In the genomic region with DNA sequence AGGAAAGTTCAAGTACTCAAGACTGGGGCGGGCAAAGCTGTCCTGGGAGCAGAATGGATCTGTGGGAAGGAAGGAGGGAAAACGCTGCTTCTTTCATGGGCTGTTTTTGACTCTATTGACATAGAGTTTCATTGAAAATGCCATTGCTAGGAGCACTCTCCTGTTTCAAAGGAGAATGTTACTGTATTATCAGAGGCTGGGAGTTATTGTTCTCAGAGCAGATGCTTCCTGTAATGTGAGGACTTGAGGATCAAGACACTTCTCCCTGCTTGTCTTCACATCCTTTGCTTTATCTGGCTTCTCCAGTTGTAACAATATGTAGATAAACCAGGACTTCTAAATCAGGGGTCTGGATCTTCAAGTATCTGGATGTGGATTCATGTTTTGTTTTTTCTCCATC, we compare ENCODE assay signal across 18 cellular contexts. TPM values are rescaled to one million over a fixed set of nuclear protein-coding genes. Genes with fewer than 3 reads are reported as not detected.
A peak's percentile ranks its signal among the peaks of the same experiment; 100 is the strongest.
DNase-seq lines count a peak whose midpoint lies in the region; TF ChIP-seq lines count a peak whose summit lies in the region.
"Had no signal": no experiment of that assay in that cellular context is flagged by ENCODE, and none has a peak within 500 bp of the region (broad histone marks: within the 10 kb centered on the region; RNA-seq: fewer than 3 reads in every experiment).

No MANE protein-coding gene starts in this region.

- H2AFZ ChIP-seq in mammary epithelial cell (ENCODE audit: low read depth, low read length): no peak overlapping the region

- no peak for TF ChIP-seq POLR2A in breast epithelium (IDR thresholded peaks at IDR 0.05)

- H3K9ac ChIP-seq in mammary epithelial cell (ENCODE audit: insufficient read depth, low read length): peak overlapping the region; percentile 22

- H3K27me3 Mint-ChIP-seq in MCF 10A (ENCODE audit: insufficient read depth, unreplicated experiment): no peaks in the 10 kb centered on the region

- no peaks in the 10 kb centered on the region for H3K36me3 ChIP-seq in breast epithelium
- peaks cover 27% of the 10 kb centered on the region for H3K36me3 ChIP-seq in mammary epithelial cell (ENCODE audit: insufficient read depth, low read length)
- H3K36me3 ChIP-seq: BE2C had no signal

- no peak overlapping the region for H3K4me3 ChIP-seq in breast epithelium
- peak overlapping the region in 1 of 3 experiments; percentile 14 for H3K4me3 ChIP-seq in mammary epithelial cell (replicated peaks in 1 of 3; ENCODE audit: insufficient read depth in 1 of 3, low read depth in 2 of 3, low read length in 3 of 3)

- H3K9me3 ChIP-seq in breast epithelium: no peaks in the 10 kb centered on the region
- no peaks in the 10 kb centered on the region for H3K9me3 ChIP-seq in mammary epithelial cell (replicated peaks; ENCODE audit: insufficient read depth, low read length)
- H3K9me3 ChIP-seq: BE2C had no signal

- CTCF ChIA-PET in MCF 10A (lab: Yijun Ruan, JAX) (interaction anchor here (0.6 to 0.7 kb wide), 4 partner anchors 19 to 565 kb away, joined by 3 to 4 read pairs (median 3); no protein-coding TSS in a partner anchor), mammary epithelial cell (lab: Charles Lee; ENCODE audit: low non-redundant PET) (no interaction called here)

- dilution Hi-C loops in mammary epithelial cell (cut with HindIII; ENCODE audit: low sequenced_read_pairs): no loop called here

- peaks cover 67% of the 10 kb centered on the region for H3K79me2 ChIP-seq in mammary epithelial cell (ENCODE audit: insufficient read depth, low read length)

- H3K36me3 Mint-ChIP-seq in MCF 10A (ENCODE audit: insufficient read depth, unreplicated experiment): peaks cover 44% of the 10 kb centered on the region

- POLR2A ChIA-PET in MCF 10A (lab: Yijun Ruan, JAX): interaction anchor here (0.5 to 1.0 kb wide), 6 partner anchors 19 to 1219 kb away, joined by 3 to 5 read pairs (median 4); no protein-coding TSS in a partner anchor

- no peak for DNase-seq in MCF 10A (ENCODE audit: unreplicated experiment)
- no peak for DNase-seq in breast epithelium (ENCODE audit: low spot score in 2 of 2)
- no peak for DNase-seq in mammary epithelial cell
- DNase-seq in left kidney (ENCODE audit: low read depth, low spot score): peak; percentile 14
- DNase-seq in activated CD4-positive, alpha-beta T cell treated with anti-CD3 and anti-CD28 coated beads for 4 hours: no peak
- no peak for DNase-seq in H4 (ENCODE audit: low spot score)
- no peak for DNase-seq in SHP77 treated with DMSO at 0.1 percent for 48 hours (lab: John Stamatoyannopoulos, UW)
- no peak for DNase-seq in DMS153 treated with DMSO at 0.1 percent for 48 hours (lab: John Stamatoyannopoulos, UW; ENCODE audit: unreplicated experiment)
- DNase-seq: 8988T; BE2C; Calu3; CD4-positive, alpha-beta memory T cell; H9; NCI-H1048; NCI-H1694; NCI-H226; NCI-H524 treated with DMSO at 0.1 percent for 48 hours had no signal

- intact Hi-C loops in MCF 10A (cut with micrococcal nuclease): no loop called here
- intact Hi-C loops in breast epithelium (cut with DNase I; ENCODE audit: low total_unique reads): no loop called here
- intact Hi-C loops in mammary epithelial cell (cut with micrococcal nuclease): no loop called here

- H3K27me3 ChIP-seq in breast epithelium (no peaks in the 10 kb centered on the region), mammary epithelial cell (ENCODE audit: insufficient read depth, low read length) (no peaks in the 10 kb centered on the region)

- 100% methylated on average over 1 of the region's 2 CpGs for WGBS in mammary epithelial cell (ENCODE audit: low coverage, missing lambda C conversion rate)

- H3K4me1 ChIP-seq in breast epithelium (no peaks in the 10 kb centered on the region), mammary epithelial cell (ENCODE audit: insufficient read depth, low read length) (peaks cover 62% of the 10 kb centered on the region)
- H3K4me1 ChIP-seq: BE2C had no signal

- peaks cover 58% of the 10 kb centered on the region for H3K4me1 Mint-ChIP-seq in MCF 10A (ENCODE audit: insufficient read depth, unreplicated experiment)

- H4K20me1 ChIP-seq in mammary epithelial cell (ENCODE audit: insufficient read depth, low read length): no peaks in the 10 kb centered on the region

- BruUV-seq in MCF 10A (replicated peaks; lab: Mats Ljungman, UMichigan): no TSS peak
- no TSS peak for BruUV-seq in mammary epithelial cell (replicated peaks; lab: Mats Ljungman, UMichigan)

- peak overlapping the region; percentile 2 for H3K4me3 Mint-ChIP-seq in MCF 10A (ENCODE audit: unreplicated experiment)
- H3K4me3 Mint-ChIP-seq: CD4-positive, alpha-beta memory T cell; H9; IgD-negative memory B cell had no signal

- TF ChIP-seq CTCF in MCF 10A (IDR thresholded peaks at IDR 0.05; ENCODE audit: unreplicated experiment) (no peak), breast epithelium (IDR thresholded peaks at IDR 0.05) (no peak), mammary epithelial cell (conservative IDR thresholded peaks at IDR 0.05 in 1 of 2, IDR thresholded peaks at IDR 0.05 in 1 of 2; ENCODE audit: extremely low read depth in 1 of 2, insufficient read depth in 1 of 2, low read depth in 1 of 2, low read length in 2 of 2) (no peak)

- H3K4me2 ChIP-seq in mammary epithelial cell (ENCODE audit: insufficient read depth, low read depth, low read length): peak overlapping the region; percentile 47

- H3K27ac Mint-ChIP-seq in MCF 10A (ENCODE audit: low read depth, unreplicated experiment): peak overlapping the region; percentile 59
- H3K27ac Mint-ChIP-seq: CD4-positive, alpha-beta memory T cell; H9; IgD-negative memory B cell had no signal

- H3K27ac ChIP-seq in breast epithelium (no peak overlapping the region), mammary epithelial cell (ENCODE audit: insufficient read depth, low read depth, low read length) (peak overlapping the region; percentile 6)

- in situ Hi-C loops in mammary epithelial cell (cut with MboI; ENCODE audit: low sequenced_read_pairs in 2 of 2): no loop called here

- no peaks in the 10 kb centered on the region for H3K9me3 Mint-ChIP-seq in MCF 10A (ENCODE audit: unreplicated experiment)
- H3K9me3 Mint-ChIP-seq: CD4-positive, alpha-beta memory T cell; H9; IgD-negative memory B cell had no signal

RNA-seq across cellular contexts. Expression of gene CD109, which starts 3.7 kb away (rescaled TPM):
- total RNA-seq in MCF 10A (2022) (91.0 and 94.5 TPM in 2 replicates), breast epithelium (10 to 100 TPM; 10.2 to 16.8 (median 13.3) TPM), mammary epithelial cell (100 to 1,000 TPM in 1 of 2 donors, 10 to 100 TPM in 1; 82.6 to 273 TPM)
- 77.5 TPM for polyA plus RNA-seq in mammary epithelial cell
- 96.5 TPM for polyA minus RNA-seq in mammary epithelial cell
- total RNA-seq in H4 (2014; rRNA removed; shearing (Covaris generic)): 16.8 and 22.9 TPM in 2 replicates
- polyA plus RNA-seq: IgD-negative memory B cell had no signal

RNA-seq across cellular contexts. Expression of gene SLC17A5, which starts 45.9 kb away (rescaled TPM):
- total RNA-seq in MCF 10A (2022) (6.1 and 7.2 TPM in 2 replicates), breast epithelium (10 to 100 TPM; 28.8 to 35.1 (median 35.0) TPM), mammary epithelial cell (10 to 100 TPM in 1 of 2 donors, 1 to 10 TPM in 1; 6.5 to 26.0 TPM)
- 6.2 TPM for polyA plus RNA-seq in mammary epithelial cell
- polyA minus RNA-seq in mammary epithelial cell: 19.4 TPM
- total RNA-seq in H4 (2014; rRNA removed; shearing (Covaris generic)): 6.5 and 11.9 TPM in 2 replicates
